In genomic region chr11:19359425-19360000, GRCh38 we compare ENCODE assay signal across 25 cellular contexts.
DNase-seq lines count a peak whose midpoint lies in the region; ATAC-seq and TF ChIP-seq lines count a peak whose summit lies in the region.
"Had no signal": no experiment of that assay in that cellular context is flagged by ENCODE, and none has a peak within 500 bp of the region (broad histone marks: within the 10 kb centered on the region; RNA-seq: fewer than 3 reads in every experiment).

No MANE protein-coding gene starts in this region.

- no peak overlapping the region for H3K4me3 Mint-ChIP-seq in natural killer cell
- H3K4me3 Mint-ChIP-seq: central memory CD8-positive, alpha-beta T cell; natural killer cell treated with Interleukin-12 subunit alpha and Interleukin-12 subunit beta and Interleukin-15 and Interleukin-18, amount 100 ng/mL, for 72 hours had no signal

- peak overlapping the region; percentile 64; the same call in 1 of the 2 replicates for H4K5ac ChIP-seq in IMR-90 (ENCODE audit: low read depth, low read length)

- peak; percentile 93 for ATAC-seq in IMR-90 (ENCODE audit: low read depth)
- no peak for ATAC-seq in left lung
- no peak for ATAC-seq in natural killer cell
- ATAC-seq: heart right ventricle; natural killer cell treated with Interleukin-12 subunit alpha and Interleukin-12 subunit beta and Interleukin-15 and Interleukin-18, amount 100 ng/mL, for 72 hours; Right ventricle myocardium inferior had no signal

- CTCF ChIA-PET in IMR-90 (lab: Yijun Ruan, JAX), result no interaction called here

- no peak for TF ChIP-seq RAD21 in IMR-90 (IDR thresholded peaks at IDR 0.05; ENCODE audit: low read length)

- H3K36me3 ChIP-seq in IMR-90 (ENCODE audit: control insufficient read depth, insufficient read depth, low read length) (no peaks in the 10 kb centered on the region), neuronal stem cell (replicated peaks in 1 of 2; ENCODE audit: control insufficient read depth in 2 of 2, insufficient read depth in 2 of 2, low read length in 2 of 2) (no peaks in the 10 kb centered on the region), left lung (no peaks in the 10 kb centered on the region)
- H3K36me3 ChIP-seq: esophagus muscularis mucosa, heart right ventricle, stomach had no signal

- H3K36me3 Mint-ChIP-seq in natural killer cell, result no peaks in the 10 kb centered on the region
- H3K36me3 Mint-ChIP-seq: natural killer cell treated with Interleukin-12 subunit alpha and Interleukin-12 subunit beta and Interleukin-15 and Interleukin-18, amount 100 ng/mL, for 72 hours had no signal

- H3K4me2 ChIP-seq in IMR-90 (ENCODE audit: low read depth, low read length) (peak overlapping the region; percentile 46), neuronal stem cell (ENCODE audit: insufficient read depth, low read length, poor library complexity, severe bottlenecking) (no peak overlapping the region)
- H3K4me2 ChIP-seq: KMS-11 had no signal

- H3K23ac ChIP-seq in IMR-90 (ENCODE audit: low read depth, low read length) (peak overlapping the region; percentile 55), neuronal stem cell (ENCODE audit: low read depth, low read length, poor library complexity) (no peak overlapping the region)

- in situ Hi-C loops in IMR-90 (cut with MboI; ENCODE audit: low sequenced_read_pairs), result no loop called here

- H3K4me3 ChIP-seq in IMR-90 (ENCODE audit: insufficient read depth, low read depth, low read length) (no peak overlapping the region), neuronal stem cell (ENCODE audit: low read length in 2 of 2) (no peak overlapping the region), left lung (no peak overlapping the region)
- H3K4me3 ChIP-seq: esophagus muscularis mucosa, heart right ventricle, skin epidermis, stomach had no signal

- dilution Hi-C loops in IMR-90 (cut with HindIII; ENCODE audit: low sequenced_read_pairs, unreplicated experiment), result no loop called here

- peak overlapping the region; percentile 81 for H3K14ac ChIP-seq in IMR-90 (replicated peaks; ENCODE audit: low read depth, low read length)
- no peak overlapping the region for H3K14ac ChIP-seq in neuronal stem cell (ENCODE audit: low read length)

- H2AK5ac ChIP-seq in IMR-90 (ENCODE audit: low read depth, low read length) (peak overlapping the region; percentile 91), neuronal stem cell (ENCODE audit: low read depth, low read length) (no peak overlapping the region)

- H3K4ac ChIP-seq in IMR-90 (ENCODE audit: low read depth, low read length) (peak overlapping the region; percentile 71), neuronal stem cell (ENCODE audit: low read length) (no peak overlapping the region)

- H3K18ac ChIP-seq in IMR-90 (ENCODE audit: low read depth, low read length), result peak overlapping the region; percentile 84
- H3K18ac ChIP-seq in neuronal stem cell (ENCODE audit: low read length), result no peak overlapping the region

- H4K8ac ChIP-seq in IMR-90 (ENCODE audit: low read depth in 2 of 2, low read length in 2 of 2), result peak overlapping the region in 1 of 2 experiments; percentile 62; a peak in 3 of 4 replicates
- H4K8ac ChIP-seq in neuronal stem cell (ENCODE audit: low read depth, low read length), result no peak overlapping the region

- TF ChIP-seq CTCF in IMR-90 (conservative IDR thresholded peaks at IDR 0.05; ENCODE audit: low read depth, low read length) (no peak), left lung (IDR thresholded peaks at IDR 0.05) (no peak), natural killer cell (IDR thresholded peaks at IDR 0.05) (no peak)

- H2AFZ ChIP-seq in IMR-90 (replicated peaks; ENCODE audit: low read length, poor library complexity) (peak overlapping the region; percentile 57), neuronal stem cell (ENCODE audit: low read length) (no peak overlapping the region)

- no peaks in the 10 kb centered on the region for H3K9me3 Mint-ChIP-seq in natural killer cell
- H3K9me3 Mint-ChIP-seq: central memory CD8-positive, alpha-beta T cell; natural killer cell treated with Interleukin-12 subunit alpha and Interleukin-12 subunit beta and Interleukin-15 and Interleukin-18, amount 100 ng/mL, for 72 hours had no signal

- H3K27ac ChIP-seq in IMR-90 (ENCODE audit: insufficient read depth, low read length) (peak overlapping the region; percentile 63; the same call in 1 of the 2 replicates), neuronal stem cell (replicated peaks; ENCODE audit: low read length) (no peak overlapping the region), left lung (no peak overlapping the region)
- H3K27ac ChIP-seq: esophagus muscularis mucosa, heart right ventricle, KMS-11, skin epidermis, stomach had no signal

- no peak overlapping the region for H3K27ac Mint-ChIP-seq in natural killer cell
- H3K27ac Mint-ChIP-seq: natural killer cell treated with Interleukin-12 subunit alpha and Interleukin-12 subunit beta and Interleukin-15 and Interleukin-18, amount 100 ng/mL, for 72 hours had no signal

- H3K9me3 ChIP-seq in IMR-90 (ENCODE audit: control insufficient read depth, insufficient read depth, low read length), result no peaks in the 10 kb centered on the region
- H3K9me3 ChIP-seq in neuronal stem cell (replicated peaks in 1 of 2; ENCODE audit: control insufficient read depth in 2 of 2, insufficient read depth in 1 of 2, low read depth in 1 of 2, low read length in 2 of 2), result no peaks in the 10 kb centered on the region
- no peaks in the 10 kb centered on the region for H3K9me3 ChIP-seq in left lung
- H3K9me3 ChIP-seq: esophagus muscularis mucosa, heart right ventricle, stomach had no signal

- POLR2A ChIA-PET in IMR-90 (lab: Charles Lee; ENCODE audit: unreplicated experiment), result no interaction called here

- intact Hi-C loops in IMR-90 (cut with micrococcal nuclease) (no loop called here), left lung (cut with DNase I) (no loop called here), natural killer cell (cut with micrococcal nuclease) (no loop called here)

- H2AK9ac ChIP-seq in IMR-90 (replicated peaks; ENCODE audit: low read depth, low read length, poor library complexity), result peak overlapping the region; percentile 33

- H3K4me1 Mint-ChIP-seq in natural killer cell, result no peaks in the 10 kb centered on the region
- H3K4me1 Mint-ChIP-seq: central memory CD8-positive, alpha-beta T cell had no signal

- H3K79me1 ChIP-seq in IMR-90 (ENCODE audit: low read depth in 1 of 2, low read length in 2 of 2) (no peaks in the 10 kb centered on the region), neuronal stem cell (ENCODE audit: low read depth, low read length) (no peaks in the 10 kb centered on the region)

- H4K91ac ChIP-seq in IMR-90 (ENCODE audit: insufficient read depth, low read depth, low read length), result peak overlapping the region; percentile 71
- H4K91ac ChIP-seq in neuronal stem cell (ENCODE audit: low read depth, low read length, poor library complexity), result no peak overlapping the region

- H2BK120ac ChIP-seq in IMR-90 (ENCODE audit: low read depth, low read length), result peak overlapping the region; percentile 90
- no peak overlapping the region for H2BK120ac ChIP-seq in neuronal stem cell (ENCODE audit: low read depth, low read length)

- H3K4me1 ChIP-seq in IMR-90 (ENCODE audit: control insufficient read depth, insufficient read depth, low read length), result peaks cover 7% of the 10 kb centered on the region
- H3K4me1 ChIP-seq in neuronal stem cell (ENCODE audit: control insufficient read depth in 2 of 2, insufficient read depth in 1 of 2, low read depth in 1 of 2, low read length in 2 of 2), result peaks cover 13 to 27% of the 10 kb centered on the region in 2 donors
- no peaks in the 10 kb centered on the region for H3K4me1 ChIP-seq in left lung
- H3K4me1 ChIP-seq: stomach had no signal

- WGBS in IMR-90 (ENCODE audit: extremely low coverage in 2 of 2, insufficient read length in 1 of 2), 2 experiments, result 29% methylated on average over 1 of the region's 5 CpGs; no CpG with 5 or more reads in 1 of the 2 experiments
- WGBS in neuronal stem cell (ENCODE audit: extremely low coverage in 2 of 2, insufficient read length in 2 of 2, insufficient replicate concordance in 1 of 2), 2 donors, result no CpG with 5 or more reads among the region's 5 CpGs

- no peak for TF ChIP-seq POLR2A in IMR-90 (IDR thresholded peaks at IDR 0.05; ENCODE audit: low read depth, low read length)

- H2BK15ac ChIP-seq in IMR-90 (ENCODE audit: low read depth, low read length), result peak overlapping the region; percentile 83
- H2BK15ac ChIP-seq in neuronal stem cell (ENCODE audit: low read length), result no peak overlapping the region

- H2BK20ac ChIP-seq in IMR-90 (ENCODE audit: low read depth, low read length), result peak overlapping the region; percentile 81

- DNase-seq in AG08396 (ENCODE audit: low spot score) (peak; percentile 60), IMR-90 (peak; percentile 72), fibroblast of gingiva (ENCODE audit: low read depth) (peak; percentile 89), neuronal stem cell (ENCODE audit: low spot score) (peak; percentile 36), left lung (no peak), natural killer cell (no peak)
- no peak for DNase-seq in activated effector memory CD4-positive, alpha-beta T cell treated with anti-CD3 and anti-CD28 coated beads, Interleukin-2, amount 50 U/mL, for 16 hours
- no peak for DNase-seq in central memory CD4-positive, alpha-beta T cell
- DNase-seq: ACHN; activated CD4-positive, alpha-beta T cell treated with anti-CD3 and anti-CD28 coated beads for 4 hours; activated effector memory CD4-positive, alpha-beta T cell treated with Interleukin-2 at 50 U/mL for 16 hours; DMS79 treated with DMSO at 0.1 percent for 48 hours; effector CD8-positive, alpha-beta T cell; heart right ventricle; mesendoderm; NCI-H1092; NCI-H526; stomach; SW 1271 had no signal

- no peak overlapping the region for H3K56ac ChIP-seq in IMR-90 (ENCODE audit: extremely low read depth, insufficient read depth, low read length)

- H3K27me3 ChIP-seq in IMR-90 (ENCODE audit: control insufficient read depth, insufficient read depth, low read length) (peaks cover 10% of the 10 kb centered on the region), neuronal stem cell (ENCODE audit: control insufficient read depth in 3 of 3, insufficient read depth in 3 of 3, low read depth in 1 of 3, low read length in 3 of 3) (no peaks in the 10 kb centered on the region), left lung (peaks cover 0 to 4% of the 10 kb centered on the region in 2 donors)

- H3K9ac ChIP-seq in IMR-90 (ENCODE audit: low read depth, low read length) (no peak overlapping the region), neuronal stem cell (ENCODE audit: low read depth, low read length, poor library complexity) (no peak overlapping the region)
- H3K9ac ChIP-seq: KMS-11 had no signal

- H2BK5ac ChIP-seq in IMR-90 (ENCODE audit: low read depth, low read length, poor library complexity, severe bottlenecking) (peak overlapping the region; percentile 64), neuronal stem cell (ENCODE audit: low read length) (no peak overlapping the region)

- H3K27me3 Mint-ChIP-seq in natural killer cell (ENCODE audit: low read depth in 2 of 2), result peaks cover 25 to 47% of the 10 kb centered on the region in 2 donors

- H3K9me1 ChIP-seq in IMR-90 (ENCODE audit: insufficient read depth, low read length), result peaks cover 9% of the 10 kb centered on the region; the same call in 1 of the 2 replicates

- no peaks in the 10 kb centered on the region for H4K20me1 ChIP-seq in IMR-90 (ENCODE audit: insufficient read depth, low read length)

- BruUV-seq in IMR-90 (replicated peaks; lab: Mats Ljungman, UMichigan), result no TSS peak

- H2BK12ac ChIP-seq in neuronal stem cell (ENCODE audit: low read length), result no peak overlapping the region

Comparison
In these comparisons a context has a peak if more than half of its experiments do, and no peak if none do; other contexts are left out.
1. DNase-seq: peak in AG08396 (single experiment), IMR-90 (single experiment), fibroblast of gingiva (single experiment) and neuronal stem cell (single experiment); none in activated effector memory CD4-positive, alpha-beta T cell treated with anti-CD3 and anti-CD28 coated beads, Interleukin-2, amount 50 U/mL, for 16 hours (single experiment), left lung (0 of 2), natural killer cell (single experiment) and central memory CD4-positive, alpha-beta T cell (single experiment).